2 cellular contexts compared by ENCODE assay signal in genomic region chr3:190097025-190097424, GRCh38.
TF ChIP-seq lines count a peak whose summit lies in the region.

No MANE protein-coding gene starts in this region.

TF ChIP-seq in GM23338, 12 proteins besides CTCF, POLR2A, EP300 and RAD21:
- TF ChIP-seq, protein P1, sequence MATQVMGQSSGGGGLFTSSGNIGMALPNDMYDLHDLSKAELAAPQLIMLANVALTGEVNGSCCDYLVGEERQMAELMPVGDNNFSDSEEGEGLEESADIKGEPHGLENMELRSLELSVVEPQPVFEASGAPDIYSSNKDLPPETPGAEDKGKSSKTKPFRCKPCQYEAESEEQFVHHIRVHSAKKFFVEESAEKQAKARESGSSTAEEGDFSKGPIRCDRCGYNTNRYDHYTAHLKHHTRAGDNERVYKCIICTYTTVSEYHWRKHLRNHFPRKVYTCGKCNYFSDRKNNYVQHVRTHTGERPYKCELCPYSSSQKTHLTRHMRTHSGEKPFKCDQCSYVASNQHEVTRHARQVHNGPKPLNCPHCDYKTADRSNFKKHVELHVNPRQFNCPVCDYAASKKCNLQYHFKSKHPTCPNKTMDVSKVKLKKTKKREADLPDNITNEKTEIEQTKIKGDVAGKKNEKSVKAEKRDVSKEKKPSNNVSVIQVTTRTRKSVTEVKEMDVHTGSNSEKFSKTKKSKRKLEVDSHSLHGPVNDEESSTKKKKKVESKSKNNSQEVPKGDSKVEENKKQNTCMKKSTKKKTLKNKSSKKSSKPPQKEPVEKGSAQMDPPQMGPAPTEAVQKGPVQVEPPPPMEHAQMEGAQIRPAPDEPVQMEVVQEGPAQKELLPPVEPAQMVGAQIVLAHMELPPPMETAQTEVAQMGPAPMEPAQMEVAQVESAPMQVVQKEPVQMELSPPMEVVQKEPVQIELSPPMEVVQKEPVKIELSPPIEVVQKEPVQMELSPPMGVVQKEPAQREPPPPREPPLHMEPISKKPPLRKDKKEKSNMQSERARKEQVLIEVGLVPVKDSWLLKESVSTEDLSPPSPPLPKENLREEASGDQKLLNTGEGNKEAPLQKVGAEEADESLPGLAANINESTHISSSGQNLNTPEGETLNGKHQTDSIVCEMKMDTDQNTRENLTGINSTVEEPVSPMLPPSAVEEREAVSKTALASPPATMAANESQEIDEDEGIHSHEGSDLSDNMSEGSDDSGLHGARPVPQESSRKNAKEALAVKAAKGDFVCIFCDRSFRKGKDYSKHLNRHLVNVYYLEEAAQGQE (IDR thresholded peaks at IDR 0.05; ENCODE audit: unreplicated experiment): no peak
- TF ChIP-seq EZH2phosphoT487 (IDR thresholded peaks at IDR 0.05; ENCODE audit: unreplicated experiment) (no peak), JUNB (IDR thresholded peaks at IDR 0.05; ENCODE audit: unreplicated experiment) (no peak), ZNF114 (CRISPR knock-in tag; IDR thresholded peaks at IDR 0.05) (no peak), ZNF462 (CRISPR knock-in tag; IDR thresholded peaks at IDR 0.05) (no peak), STAT1 (IDR thresholded peaks at IDR 0.05; ENCODE audit: unreplicated experiment) (no peak), EZH2 (IDR thresholded peaks at IDR 0.05; ENCODE audit: low read depth, unreplicated experiment) (no peak), POLR2AphosphoS5 (IDR thresholded peaks at IDR 0.05; ENCODE audit: low read depth) (no peak), CREB1 (CRISPR knock-in tag; IDR thresholded peaks at IDR 0.05; ENCODE audit: low read depth) (no peak), ZNF331 (CRISPR knock-in tag; IDR thresholded peaks at IDR 0.05; ENCODE audit: low read depth) (no peak), NANOG (IDR thresholded peaks at IDR 0.05; ENCODE audit: borderline replicate concordance) (no peak)
- TF ChIP-seq, protein P2, sequence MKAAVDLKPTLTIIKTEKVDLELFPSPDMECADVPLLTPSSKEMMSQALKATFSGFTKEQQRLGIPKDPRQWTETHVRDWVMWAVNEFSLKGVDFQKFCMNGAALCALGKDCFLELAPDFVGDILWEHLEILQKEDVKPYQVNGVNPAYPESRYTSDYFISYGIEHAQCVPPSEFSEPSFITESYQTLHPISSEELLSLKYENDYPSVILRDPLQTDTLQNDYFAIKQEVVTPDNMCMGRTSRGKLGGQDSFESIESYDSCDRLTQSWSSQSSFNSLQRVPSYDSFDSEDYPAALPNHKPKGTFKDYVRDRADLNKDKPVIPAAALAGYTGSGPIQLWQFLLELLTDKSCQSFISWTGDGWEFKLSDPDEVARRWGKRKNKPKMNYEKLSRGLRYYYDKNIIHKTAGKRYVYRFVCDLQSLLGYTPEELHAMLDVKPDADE (IDR thresholded peaks at IDR 0.05): no peak

TF ChIP-seq in IMR-90, 13 proteins besides CTCF, POLR2A, EP300 and RAD21:
- TF ChIP-seq MAFK (IDR thresholded peaks at IDR 0.05; ENCODE audit: low read depth, low read length): no peak
- TF ChIP-seq RCOR1 (IDR thresholded peaks at IDR 0.05; ENCODE audit: insufficient replicate concordance, low read length): no peak
- TF ChIP-seq, protein P3, sequence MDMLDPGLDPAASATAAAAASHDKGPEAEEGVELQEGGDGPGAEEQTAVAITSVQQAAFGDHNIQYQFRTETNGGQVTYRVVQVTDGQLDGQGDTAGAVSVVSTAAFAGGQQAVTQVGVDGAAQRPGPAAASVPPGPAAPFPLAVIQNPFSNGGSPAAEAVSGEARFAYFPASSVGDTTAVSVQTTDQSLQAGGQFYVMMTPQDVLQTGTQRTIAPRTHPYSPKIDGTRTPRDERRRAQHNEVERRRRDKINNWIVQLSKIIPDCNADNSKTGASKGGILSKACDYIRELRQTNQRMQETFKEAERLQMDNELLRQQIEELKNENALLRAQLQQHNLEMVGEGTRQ (IDR thresholded peaks at IDR 0.05; ENCODE audit: low read depth, low read length): no peak
- TF ChIP-seq RFX5 (IDR thresholded peaks at IDR 0.05; ENCODE audit: low read depth, low read length): no peak
- no peak for TF ChIP-seq MXI1 (IDR thresholded peaks at IDR 0.05; ENCODE audit: borderline replicate concordance, low read depth, low read length)
- no peak for TF ChIP-seq BHLHE40 (IDR thresholded peaks at IDR 0.05; ENCODE audit: low read depth, low read length)
- TF ChIP-seq MAZ (IDR thresholded peaks at IDR 0.05; ENCODE audit: borderline replicate concordance, low read depth, low read length): no peak
- no peak for TF ChIP-seq CHD1 (IDR thresholded peaks at IDR 0.05; ENCODE audit: low read depth, low read length)
- no peak for TF ChIP-seq SMC3 (IDR thresholded peaks at IDR 0.05; ENCODE audit: low read depth, low read length)
- no peak for TF ChIP-seq ELK1 (IDR thresholded peaks at IDR 0.05; ENCODE audit: borderline replicate concordance, low read depth, low read length)
- no peak for TF ChIP-seq FOS (IDR thresholded peaks at IDR 0.05; ENCODE audit: low read depth, low read length)
- TF ChIP-seq NFE2L2 (IDR thresholded peaks at IDR 0.05; ENCODE audit: low read depth, low read length): no peak
- no peak for TF ChIP-seq CEBPB (IDR thresholded peaks at IDR 0.05; ENCODE audit: low read depth, low read length)
